7 cellular contexts compared by ENCODE assay signal in genomic region chr12:54116050-54116449, GRCh38.
DNase-seq lines count a peak whose midpoint lies in the region; TF ChIP-seq lines count a peak whose summit lies in the region.
"Not testable (repeated sequence)": the region's sequence is repeated elsewhere in the genome, so short reads cannot be mapped to it uniquely, and the experiment has no call there.

No MANE protein-coding gene starts in this region.

- not testable (repeated sequence) for TF ChIP-seq CTCF in endothelial cell (IDR thresholded peaks at IDR 0.05; ENCODE audit: unreplicated experiment); nephron (IDR thresholded peaks at IDR 0.05; ENCODE audit: unreplicated experiment in 3 of 3)

- H3K36me3 Mint-ChIP-seq in endothelial cell (ENCODE audit: low read depth, unreplicated experiment): not testable (repeated sequence)
- H3K36me3 Mint-ChIP-seq in nephron (ENCODE audit: low read depth): peaks cover 15% of the 10 kb centered on the region

- H3K27ac Mint-ChIP-seq in endothelial cell (ENCODE audit: unreplicated experiment) (peak overlapping the region; percentile 10), nephron (peak overlapping the region; percentile 53 to 70 (median 62))

- H3K4me1 Mint-ChIP-seq in endothelial cell (ENCODE audit: unreplicated experiment): not testable (repeated sequence)
- peaks cover 22% of the 10 kb centered on the region for H3K4me1 Mint-ChIP-seq in nephron

- not testable (repeated sequence) for H3K9me3 Mint-ChIP-seq in endothelial cell (ENCODE audit: unreplicated experiment); nephron

- H3K4me3 Mint-ChIP-seq in endothelial cell (ENCODE audit: unreplicated experiment); nephron: not testable (repeated sequence)

- DNase-seq in DMS53 (lab: John Stamatoyannopoulos, UW): peak; percentile 52
- DNase-seq in GM04504 (ENCODE audit: low read depth): peak; percentile 28
- peak; percentile 45 for DNase-seq in NCI-H69 (lab: John Stamatoyannopoulos, UW)
- DNase-seq in endothelial cell (ENCODE audit: low spot score): not testable (repeated sequence)
- DNase-seq in iris pigment epithelial cell (ENCODE audit: low read depth): peak; percentile 18
- DNase-seq in stromal cell of bone marrow (ENCODE audit: low read depth): peak; percentile 43

- not testable (repeated sequence) for H3K27me3 Mint-ChIP-seq in endothelial cell (ENCODE audit: unreplicated experiment); nephron (ENCODE audit: low read depth)
